17 cellular contexts compared by ENCODE assay signal in genomic region chr4:177005801-177006230, GRCh38.
DNase-seq lines count a peak whose midpoint lies in the region; ATAC-seq and TF ChIP-seq lines count a peak whose summit lies in the region.
"Had no signal": no experiment of that assay in that cellular context is flagged by ENCODE, and none has a peak within 500 bp of the region (broad histone marks: within the 10 kb centered on the region; RNA-seq: fewer than 3 reads in every experiment).

No MANE protein-coding gene starts in this region.

- H3K27me3 ChIP-seq in CD8-positive, alpha-beta T cell (ENCODE audit: insufficient read depth, low read length), result no peaks in the 10 kb centered on the region

- intact Hi-C loops in Calu3 (cut with micrococcal nuclease; ENCODE audit: unreplicated experiment), result no loop called here
- intact Hi-C loops in CD8-positive, alpha-beta T cell (cut with DNase I, micrococcal nuclease), result no loop called here

- ATAC-seq in HG03139 (IDR thresholded peaks at IDR 0.05; ENCODE audit: unreplicated experiment), result no peak
- ATAC-seq in omental fat pad (ENCODE audit: low FRiP score), result no peak
- ATAC-seq in CD8-positive, alpha-beta T cell, result no peak
- ATAC-seq: esophagus mucosa, left cardiac atrium had no signal

- no peaks in the 10 kb centered on the region for H3K36me3 Mint-ChIP-seq in Calu3 (ENCODE audit: insufficient read depth, unreplicated experiment)
- no peaks in the 10 kb centered on the region for H3K36me3 Mint-ChIP-seq in CD8-positive, alpha-beta T cell

- TF ChIP-seq CTCF in Calu3 (IDR thresholded peaks at IDR 0.05; ENCODE audit: unreplicated experiment) (no peak), omental fat pad (IDR thresholded peaks at IDR 0.05) (no peak)
- TF ChIP-seq CTCF in CD8-positive, alpha-beta T cell (IDR thresholded peaks at IDR 0.05), result no peak

- no peak overlapping the region for H3K27ac Mint-ChIP-seq in Calu3 (ENCODE audit: unreplicated experiment)
- H3K27ac Mint-ChIP-seq in CD8-positive, alpha-beta T cell, result no peak overlapping the region
- H3K27ac Mint-ChIP-seq: activated B cell treated with CpG ODN at 0.5 μM for 24 hours had no signal

- CTCF ChIA-PET in Calu3 (lab: Charles Lee), result no interaction called here
- CTCF ChIA-PET in CD8-positive, alpha-beta T cell (lab: Charles Lee), result no interaction called here

- H3K27me3 Mint-ChIP-seq in Calu3 (ENCODE audit: unreplicated experiment), result no peaks in the 10 kb centered on the region
- H3K27me3 Mint-ChIP-seq in CD8-positive, alpha-beta T cell (ENCODE audit: low read depth), result no peaks in the 10 kb centered on the region
- H3K27me3 Mint-ChIP-seq: activated B cell treated with CpG ODN at 0.5 μM for 24 hours had no signal

- no peaks in the 10 kb centered on the region for H3K9me3 ChIP-seq in CD8-positive, alpha-beta T cell (ENCODE audit: low read length)

- POLR2A ChIA-PET in CD8-positive, alpha-beta T cell (lab: Charles Lee), result no interaction called here

- peak; percentile 4 for DNase-seq in Calu3
- peak; percentile 89 for DNase-seq in LHCN-M2 (ENCODE audit: low read depth)
- DNase-seq in amniotic epithelial cell (ENCODE audit: low read depth), result peak; percentile 78
- DNase-seq in iris pigment epithelial cell (ENCODE audit: low read depth), result peak; percentile 69
- DNase-seq in omental fat pad (ENCODE audit: low spot score), result no peak
- DNase-seq in stimulated activated CD4-positive, alpha-beta T cell treated with anti-CD3 and anti-CD28 coated beads, Interleukin-2, amount 100 ng/mL, for 24 hours, result no peak
- no peak for DNase-seq in CD8-positive, alpha-beta T cell
- DNase-seq: activated B cell treated with CpG ODN at 0.5 μM for 24 hours; caudate nucleus; COR-L47; left cardiac atrium; MM.1S; NCI-H446; nephron progenitor cell; stimulated activated CD8-positive, alpha-beta memory T cell treated with anti-CD3 and anti-CD28 coated beads, Interleukin-4, amount 100 ng/mL, for 48 hours had no signal

- no peak overlapping the region for H3K4me3 ChIP-seq in CD8-positive, alpha-beta T cell (ENCODE audit: low read depth, low read length)

- H3K4me1 ChIP-seq in CD8-positive, alpha-beta T cell (ENCODE audit: insufficient read depth, low read length), result no peaks in the 10 kb centered on the region

- H3K9me3 Mint-ChIP-seq in Calu3 (ENCODE audit: low read depth, unreplicated experiment), result no peaks in the 10 kb centered on the region
- H3K9me3 Mint-ChIP-seq in CD8-positive, alpha-beta T cell, result peaks cover 2% of the 10 kb centered on the region
- H3K9me3 Mint-ChIP-seq: nephron progenitor cell had no signal

- no TSS peak for BruUV-seq in Calu3 (replicated peaks; lab: Mats Ljungman, UMichigan)

- no peak overlapping the region for H3K4me3 Mint-ChIP-seq in Calu3 (ENCODE audit: low read depth, unreplicated experiment)
- no peak overlapping the region for H3K4me3 Mint-ChIP-seq in CD8-positive, alpha-beta T cell
- H3K4me3 Mint-ChIP-seq: activated B cell treated with CpG ODN at 0.5 μM for 24 hours, nephron progenitor cell had no signal

- no peak overlapping the region for H3K27ac ChIP-seq in CD8-positive, alpha-beta T cell (ENCODE audit: low read depth, low read length)

- H3K4me1 Mint-ChIP-seq in Calu3 (ENCODE audit: low read depth, unreplicated experiment), result peaks cover 13% of the 10 kb centered on the region
- no peaks in the 10 kb centered on the region for H3K4me1 Mint-ChIP-seq in CD8-positive, alpha-beta T cell (ENCODE audit: low read depth)
- H3K4me1 Mint-ChIP-seq: activated B cell treated with CpG ODN at 0.5 μM for 24 hours, nephron progenitor cell had no signal

- no peaks in the 10 kb centered on the region for H3K36me3 ChIP-seq in CD8-positive, alpha-beta T cell (ENCODE audit: insufficient read depth, low read length)

Comparison
In these comparisons a context has a peak if more than half of its experiments do, and no peak if none do; other contexts are left out.
1. DNase-seq: peak in Calu3 (single experiment), LHCN-M2 (single experiment), amniotic epithelial cell (single experiment) and iris pigment epithelial cell (single experiment); none in omental fat pad (single experiment), stimulated activated CD4-positive, alpha-beta T cell treated with anti-CD3 and anti-CD28 coated beads, Interleukin-2, amount 100 ng/mL, for 24 hours (0 of 2) and CD8-positive, alpha-beta T cell (0 of 7).